In the genomic region with DNA sequence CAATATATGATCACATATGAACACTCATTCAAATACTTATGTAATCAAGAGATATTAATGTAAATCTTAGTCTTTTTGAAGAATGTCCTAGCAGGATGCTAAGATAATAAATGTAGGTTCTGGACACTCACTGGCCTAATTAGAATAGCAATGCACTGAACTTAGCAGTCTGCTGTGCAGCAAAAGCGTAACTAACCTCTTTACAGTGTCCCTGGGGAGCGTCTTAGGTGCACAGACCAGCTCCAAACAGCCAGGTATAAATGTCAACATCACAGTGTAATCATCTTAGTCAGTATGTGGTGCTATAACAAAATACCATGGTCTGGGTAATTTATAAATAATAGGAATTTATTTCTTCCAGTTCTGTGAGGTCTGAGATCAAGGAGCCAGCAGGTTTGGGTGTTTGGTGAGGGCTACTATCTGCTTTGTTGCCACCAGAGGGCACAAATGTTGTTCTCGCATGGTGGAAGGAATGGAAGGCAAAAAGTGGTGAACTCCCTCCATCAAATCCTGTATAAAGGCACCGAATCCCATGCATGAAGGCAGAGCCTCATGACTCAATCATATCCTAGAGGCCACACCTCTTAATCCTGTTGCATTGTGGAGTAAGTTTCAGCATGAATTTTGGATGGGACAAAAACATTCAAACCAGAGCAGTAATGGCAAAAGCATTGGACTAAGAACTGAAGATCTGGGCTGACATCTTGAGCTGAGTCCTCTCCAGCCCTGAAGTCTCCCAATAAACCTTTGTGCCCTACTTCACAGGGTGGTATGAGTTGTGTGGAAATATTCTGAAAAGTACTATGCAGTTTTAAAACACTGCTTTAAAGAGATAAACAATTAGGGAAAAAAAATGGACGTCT, we compare ENCODE assay signal across 9 cellular contexts.
DNase-seq lines count a peak whose midpoint lies in the region; ATAC-seq and TF ChIP-seq lines count a peak whose summit lies in the region.
"Had no signal": no experiment of that assay in that cellular context is flagged by ENCODE, and none has a peak within 500 bp of the region (broad histone marks: within the 10 kb centered on the region; RNA-seq: fewer than 3 reads in every experiment).

No MANE protein-coding gene starts in this region.

- H3K27ac ChIP-seq in MM.1S (ENCODE audit: low read length), result no peak overlapping the region

- no peaks in the 10 kb centered on the region for H3K9me2 ChIP-seq in MM.1S (replicated peaks; ENCODE audit: insufficient read depth, low read length)

- DNase-seq in NCI-H2227 (lab: John Stamatoyannopoulos, UW; ENCODE audit: unreplicated experiment) (peak; percentile 9), NCI-H2227 treated with DMSO at 0.1 percent for 48 hours (lab: John Stamatoyannopoulos, UW) (no peak), MM.1S (peak; percentile 14), astrocyte of the hippocampus (ENCODE audit: low read depth, low spot score) (peak; percentile 28), nephron progenitor cell (no peak), amniotic stem cell (lab: John Stamatoyannopoulos, UW) (no peak)

- peaks cover 31% of the 10 kb centered on the region for H3K36me3 Mint-ChIP-seq in nephron progenitor cell (ENCODE audit: low read depth)

- H3K4me1 Mint-ChIP-seq in nephron progenitor cell, result peaks cover 5% of the 10 kb centered on the region
- H3K4me1 Mint-ChIP-seq: CD4-positive, CD25-positive, alpha-beta regulatory T cell had no signal

- H3K27me3 ChIP-seq in MM.1S (replicated peaks; ENCODE audit: insufficient read depth, low read length), result no peaks in the 10 kb centered on the region

- H3K4me3 Mint-ChIP-seq in nephron progenitor cell, result no peak overlapping the region
- H3K4me3 Mint-ChIP-seq: CD4-positive, CD25-positive, alpha-beta regulatory T cell had no signal

- ATAC-seq in HG03442 (IDR thresholded peaks at IDR 0.05; ENCODE audit: unreplicated experiment) (no peak), GM21515 (IDR thresholded peaks at IDR 0.05; ENCODE audit: unreplicated experiment) (no peak)

- no peaks in the 10 kb centered on the region for H3F3A ChIP-seq in MM.1S (ENCODE audit: insufficient read depth, low read length)

- H3K27me3 Mint-ChIP-seq in nephron progenitor cell (ENCODE audit: low read depth, poor library complexity), result peaks cover 2% of the 10 kb centered on the region

- no peaks in the 10 kb centered on the region for H3K4me1 ChIP-seq in MM.1S (ENCODE audit: low read length)

- TF ChIP-seq CTCF in MM.1S (IDR thresholded peaks at IDR 0.05; ENCODE audit: low read length), result peak; percentile 56
- TF ChIP-seq CTCF in nephron progenitor cell (IDR thresholded peaks at IDR 0.05), result peak; percentile 44

- no peaks in the 10 kb centered on the region for H4K20me1 ChIP-seq in MM.1S (ENCODE audit: insufficient read depth, low read length)

- H3K4me3 ChIP-seq in MM.1S (ENCODE audit: low read length), result no peak overlapping the region

- no peaks in the 10 kb centered on the region for H3K9me3 ChIP-seq in MM.1S (replicated peaks; ENCODE audit: insufficient read depth, low read length)

- no peak overlapping the region for H3K4me2 ChIP-seq in MM.1S (ENCODE audit: low read depth, low read length)

- H3K9ac ChIP-seq in MM.1S (ENCODE audit: low read length), result no peak overlapping the region

- H2AFZ ChIP-seq in MM.1S (ENCODE audit: low read length), result no peak overlapping the region

- H3K9me3 Mint-ChIP-seq in nephron progenitor cell, result peaks cover 13% of the 10 kb centered on the region

- no peaks in the 10 kb centered on the region for H3K36me3 ChIP-seq in MM.1S (replicated peaks; ENCODE audit: insufficient read depth, low read length)

- no peak overlapping the region for H3K27ac Mint-ChIP-seq in nephron progenitor cell
- H3K27ac Mint-ChIP-seq: CD4-positive, CD25-positive, alpha-beta regulatory T cell had no signal

- no peaks in the 10 kb centered on the region for H3K79me2 ChIP-seq in MM.1S (ENCODE audit: low read length)

Comparison
In these comparisons a context has a peak if more than half of its experiments do, and no peak if none do; other contexts are left out.
1. DNase-seq: peak in NCI-H2227 (single experiment), MM.1S (single experiment) and astrocyte of the hippocampus (single experiment); none in NCI-H2227 treated with DMSO at 0.1 percent for 48 hours (single experiment), nephron progenitor cell (single experiment) and amniotic stem cell (single experiment).